ENCODE assay signal across 10 cellular contexts in genomic region chr7:105336009-105336408, GRCh38. TPM values are rescaled to one million over a fixed set of nuclear protein-coding genes. Genes with fewer than 3 reads are reported as not detected.
DNase-seq lines count a peak whose midpoint lies in the region; ATAC-seq and TF ChIP-seq lines count a peak whose summit lies in the region.
"Had no signal": no experiment of that assay in that cellular context is flagged by ENCODE, and none has a peak within 500 bp of the region (broad histone marks: within the 10 kb centered on the region; RNA-seq: fewer than 3 reads in every experiment).

No MANE protein-coding gene starts in this region.

- CTCF ChIA-PET in SK-N-SH (lab: Yijun Ruan, JAX) (interaction anchor here (0.8 to 1.2 kb wide), 2 partner anchors 19 to 38 kb away, joined by 3 read pairs; no protein-coding TSS in a partner anchor), PC-9 (lab: Charles Lee) (interaction anchor here (0.6 kb wide), 1 partner anchor 355 kb away, joined by 3 read pairs; no protein-coding TSS in a partner anchor)
- CTCF ChIA-PET in activated CD4-positive, alpha-beta memory T cell treated with anti-CD3 and anti-CD28 coated beads, Interleukin-2, amount 10 ng/mL, durations not matched to agents 7 days and 5 days (lab: Charles Lee): no interaction called here

- BruUV-seq in PC-9 (replicated peaks; lab: Mats Ljungman, UMichigan): no TSS peak

- H3K4me3 Mint-ChIP-seq in activated CD4-positive, alpha-beta memory T cell treated with anti-CD3 and anti-CD28 coated beads, Interleukin-2, amount 10 ng/mL, durations not matched to agents 7 days and 5 days: no peak overlapping the region
- H3K4me3 Mint-ChIP-seq: IgD-negative memory B cell had no signal

- H3K27ac ChIP-seq in SK-N-SH (ENCODE audit: low read depth in 2 of 2, low read length in 1 of 2): no peak overlapping the region
- no peak overlapping the region for H3K27ac ChIP-seq in PC-9
- no peak overlapping the region for H3K27ac ChIP-seq in tibial artery

- TF ChIP-seq CTCF in SK-N-SH (IDR thresholded peaks at IDR 0.05) (peak; percentile 72), PC-9 (conservative IDR thresholded peaks at IDR 0.05) (peak; percentile 71), fibroblast of villous mesenchyme (IDR thresholded peaks at IDR 0.05; ENCODE audit: insufficient read depth, low read depth, low read length) (peak; percentile 23), tibial artery (IDR thresholded peaks at IDR 0.05) (peak; percentile 28 to 37), GM10266 (IDR thresholded peaks at IDR 0.05; ENCODE audit: control insufficient read depth, insufficient read depth, low read depth, missing control alignments) (no peak)

- H3K4me1 ChIP-seq in SK-N-SH (ENCODE audit: control insufficient read depth in 1 of 2, insufficient read depth in 2 of 2, low read depth in 1 of 2, low read length in 1 of 2): peaks cover 0 to 6% of the 10 kb centered on the region in 2 experiments; a peak in 1 of 4 replicates
- H3K4me1 ChIP-seq in PC-9 (replicated peaks; ENCODE audit: insufficient read depth): no peaks in the 10 kb centered on the region
- peaks cover 0 to 14% (median 2%) of the 10 kb centered on the region in 4 donors for H3K4me1 ChIP-seq in tibial artery

- intact Hi-C loops in PC-9 (cut with micrococcal nuclease; ENCODE audit: unreplicated experiment) (loop anchor here (1.0 to 10.0 kb wide), 4 partner anchors 191 to 413 kb away; no protein-coding TSS in a partner anchor), tibial artery (cut with DNase I; ENCODE audit: low total_unique reads) (no loop called here)

- H3F3A ChIP-seq in SK-N-SH (replicated peaks; ENCODE audit: insufficient read depth) (peaks cover 42% of the 10 kb centered on the region), PC-9 (ENCODE audit: insufficient read depth, low read depth) (no peaks in the 10 kb centered on the region)

- H3K27me3 ChIP-seq in SK-N-SH (ENCODE audit: insufficient read depth) (no peaks in the 10 kb centered on the region), PC-9 (ENCODE audit: insufficient read depth, low read depth) (no peaks in the 10 kb centered on the region), tibial artery (no peaks in the 10 kb centered on the region)

- H3K9me2 ChIP-seq in SK-N-SH (no peaks in the 10 kb centered on the region), PC-9 (ENCODE audit: insufficient read depth) (no peaks in the 10 kb centered on the region)

- no peak overlapping the region for H3K9ac ChIP-seq in SK-N-SH

- peak; percentile 50 for TF ChIP-seq RAD21 in SK-N-SH (IDR thresholded peaks at IDR 0.05; ENCODE audit: low read length)

- H3K27ac Mint-ChIP-seq in activated CD4-positive, alpha-beta memory T cell treated with anti-CD3 and anti-CD28 coated beads, Interleukin-2, amount 10 ng/mL, durations not matched to agents 7 days and 5 days: no peak overlapping the region
- H3K27ac Mint-ChIP-seq: IgD-negative memory B cell had no signal

- H2AFZ ChIP-seq in SK-N-SH (ENCODE audit: low read depth) (no peak overlapping the region), PC-9 (no peak overlapping the region)

- H3K4me3 ChIP-seq in SK-N-SH (ENCODE audit: low read depth in 2 of 2, low read length in 1 of 2) (no peak overlapping the region), PC-9 (no peak overlapping the region), fibroblast of villous mesenchyme (ENCODE audit: low read depth, low read length) (no peak overlapping the region), tibial artery (no peak overlapping the region)

- peaks cover 19% of the 10 kb centered on the region for H3K4me1 Mint-ChIP-seq in activated CD4-positive, alpha-beta memory T cell treated with anti-CD3 and anti-CD28 coated beads, Interleukin-2, amount 10 ng/mL, durations not matched to agents 7 days and 5 days

- H3K9me3 ChIP-seq in SK-N-SH: no peaks in the 10 kb centered on the region
- H3K9me3 ChIP-seq in PC-9 (ENCODE audit: insufficient read depth, low read depth): no peaks in the 10 kb centered on the region
- H3K9me3 ChIP-seq in tibial artery: no peaks in the 10 kb centered on the region

- no peaks in the 10 kb centered on the region for H3K27me3 Mint-ChIP-seq in activated CD4-positive, alpha-beta memory T cell treated with anti-CD3 and anti-CD28 coated beads, Interleukin-2, amount 10 ng/mL, durations not matched to agents 7 days and 5 days
- H3K27me3 Mint-ChIP-seq: IgD-negative memory B cell had no signal

- no peaks in the 10 kb centered on the region for H3K9me3 Mint-ChIP-seq in activated CD4-positive, alpha-beta memory T cell treated with anti-CD3 and anti-CD28 coated beads, Interleukin-2, amount 10 ng/mL, durations not matched to agents 7 days and 5 days
- H3K9me3 Mint-ChIP-seq: IgD-negative memory B cell had no signal

- TF ChIP-seq EP300 in SK-N-SH (IDR thresholded peaks at IDR 0.05; ENCODE audit: borderline replicate concordance in 1 of 2, low read depth in 1 of 2, low read length in 1 of 2): no peak

- H4K20me1 ChIP-seq in SK-N-SH (ENCODE audit: insufficient read depth): peaks cover 71% of the 10 kb centered on the region
- peaks cover 17% of the 10 kb centered on the region for H4K20me1 ChIP-seq in PC-9 (ENCODE audit: insufficient read depth)

- no peak for ATAC-seq in SK-N-SH treated with all-trans-retinoic acid at 6 μM for 48 hours
- ATAC-seq in HG02970 (IDR thresholded peaks at IDR 0.05; ENCODE audit: low FRiP score, unreplicated experiment): no peak

- POLR2A ChIA-PET in SK-N-SH (lab: Yijun Ruan, JAX): no interaction called here
- POLR2A ChIA-PET in PC-9 (lab: Charles Lee; ENCODE audit: unreplicated experiment): no interaction called here
- POLR2A ChIA-PET in activated CD4-positive, alpha-beta memory T cell treated with anti-CD3 and anti-CD28 coated beads, Interleukin-2, amount 10 ng/mL, durations not matched to agents 7 days and 5 days (lab: Charles Lee): no interaction called here

- H3K36me3 Mint-ChIP-seq in activated CD4-positive, alpha-beta memory T cell treated with anti-CD3 and anti-CD28 coated beads, Interleukin-2, amount 10 ng/mL, durations not matched to agents 7 days and 5 days (ENCODE audit: low read depth): no peaks in the 10 kb centered on the region

- DNase-seq in SK-N-SH (peak; percentile 34), PC-9 (no peak), fibroblast of villous mesenchyme (ENCODE audit: low read depth) (peak; percentile 23), tibial artery (no peak), GM10266 (ENCODE audit: extremely low spot score) (no peak)
- DNase-seq in activated CD4-positive, alpha-beta memory T cell treated with anti-CD3 and anti-CD28 coated beads, Interleukin-2, amount 10 ng/mL, durations not matched to agents 7 days and 5 days: no peak
- DNase-seq: cerebellar nuclear complex had no signal

- WGBS in SK-N-SH (ENCODE audit: low lambda C conversion rate): 4% methylated on average over 1 of the region's 1 CpG

- H3K4me2 ChIP-seq in SK-N-SH (no peak overlapping the region), PC-9 (no peak overlapping the region)

- H3K36me3 ChIP-seq in SK-N-SH (replicated peaks in 1 of 2; ENCODE audit: control insufficient read depth in 1 of 2, insufficient read depth in 2 of 2, low read length in 1 of 2) (peaks cover 0 to 12% of the 10 kb centered on the region in 2 experiments), PC-9 (ENCODE audit: low read depth) (no peaks in the 10 kb centered on the region), tibial artery (no peaks in the 10 kb centered on the region)

- H3K79me2 ChIP-seq in SK-N-SH (ENCODE audit: insufficient read depth): peaks cover 97% of the 10 kb centered on the region
- peaks cover 18% of the 10 kb centered on the region for H3K79me2 ChIP-seq in PC-9 (ENCODE audit: low read depth)

TF ChIP-seq in SK-N-SH, 30 proteins besides CTCF, POLR2A, EP300 and RAD21:
- TF ChIP-seq TAF1 (IDR thresholded peaks at IDR 0.05; ENCODE audit: borderline replicate concordance, low read depth, low read length): no peak
- no peak for TF ChIP-seq FOSL2 (IDR thresholded peaks at IDR 0.05; ENCODE audit: borderline replicate concordance, low read depth)
- TF ChIP-seq EZH2phosphoT487 (IDR thresholded peaks at IDR 0.05; ENCODE audit: borderline replicate concordance, low read depth): no peak
- no peak for TF ChIP-seq PBX3 (IDR thresholded peaks at IDR 0.05)
- TF ChIP-seq MXI1 (IDR thresholded peaks at IDR 0.05; ENCODE audit: low read depth, low read length): no peak
- TF ChIP-seq NRF1 (IDR thresholded peaks at IDR 0.05; ENCODE audit: low read depth, low read length): no peak
- TF ChIP-seq ELF1 (IDR thresholded peaks at IDR 0.05): no peak

TF ChIP-seq in SK-N-SH treated with all-trans-retinoic acid at 6 μM for 48 hours, 23 proteins besides CTCF, POLR2A, EP300 and RAD21:
- TF ChIP-seq ARNTL (CRISPR knock-in tag; IDR thresholded peaks at IDR 0.05; ENCODE audit: borderline replicate concordance, low read depth): no peak

RNA-seq across cellular contexts. Expression of gene SRPK2, which starts 52.7 kb away (rescaled TPM):
- 15.4 and 17.3 TPM in 2 replicates for polyA plus RNA-seq in SK-N-SH (2012; rRNA removed)
- polyA plus RNA-seq in SK-N-SH (2012; cell fraction: cytosol; rRNA removed): 20.2 and 23.7 TPM in 2 replicates
- 23.0 and 33.9 TPM in 2 replicates for polyA plus RNA-seq in SK-N-SH (2012; cell fraction: nucleus; rRNA removed)
- total RNA-seq in PC-9 (2021): 60.6 and 66.0 TPM in 2 replicates
- 60.9 and 64.7 TPM in 2 replicates for total RNA-seq in fibroblast of villous mesenchyme
- total RNA-seq in activated CD4-positive, alpha-beta memory T cell treated with anti-CD3 and anti-CD28 coated beads, Interleukin-2, amount 10 ng/mL, durations not matched to agents 7 days and 5 days: 10 to 100 TPM; 42.9 to 45.0 TPM

Comparison
In these comparisons a context has a peak if more than half of its experiments do, and no peak if none do; other contexts are left out.
1. DNase-seq: peak in SK-N-SH (single experiment) and fibroblast of villous mesenchyme (single experiment); none in PC-9 (0 of 2), tibial artery (0 of 2), activated CD4-positive, alpha-beta memory T cell treated with anti-CD3 and anti-CD28 coated beads, Interleukin-2, amount 10 ng/mL, durations not matched to agents 7 days and 5 days (single experiment) and GM10266 (single experiment).